ENCODE assay signal across 23 cellular contexts in the genomic region with DNA sequence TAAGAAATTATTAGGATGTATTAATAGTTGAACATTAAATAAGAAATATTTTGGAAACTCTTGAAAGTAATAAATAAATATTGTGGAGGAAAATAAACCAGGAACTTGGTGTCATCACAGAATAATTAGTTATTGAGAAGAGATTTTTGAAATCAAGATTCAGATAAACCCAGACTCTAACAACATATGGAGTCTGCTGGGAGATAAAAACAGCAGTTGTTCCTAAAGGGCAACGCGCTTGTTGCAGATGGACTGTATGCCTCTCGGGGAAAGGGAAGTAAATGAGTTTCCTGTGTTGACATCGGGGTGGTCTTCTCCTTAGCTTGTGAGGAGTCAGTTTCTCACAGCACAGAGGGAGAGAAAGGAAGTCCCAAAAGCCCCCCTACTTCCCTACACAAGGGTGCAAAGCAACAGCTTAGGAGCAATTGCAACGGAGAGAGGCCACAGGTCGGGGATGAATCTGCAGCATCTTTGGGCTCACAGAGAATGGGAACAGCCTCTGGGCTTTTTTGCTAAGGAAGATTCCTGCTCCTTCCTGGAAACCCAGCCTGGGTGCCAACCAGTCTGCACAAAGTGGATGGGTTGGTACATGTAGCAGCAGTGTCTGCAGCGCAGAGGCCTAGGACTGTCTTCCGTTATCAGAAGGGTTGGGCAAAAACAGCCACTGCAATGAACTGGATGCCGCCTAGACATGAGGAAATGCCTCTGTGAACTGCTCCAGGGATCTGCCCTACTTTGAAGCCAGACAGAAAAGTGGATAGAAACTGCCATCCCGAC.
DNase-seq lines count a peak whose midpoint lies in the region; ATAC-seq and TF ChIP-seq lines count a peak whose summit lies in the region.
"Had no signal": no experiment of that assay in that cellular context is flagged by ENCODE, and none has a peak within 500 bp of the region (broad histone marks: within the 10 kb centered on the region; RNA-seq: fewer than 3 reads in every experiment).

No MANE protein-coding gene starts in this region.

- H3K4me1 ChIP-seq in SJCRH30 (peaks cover 15% of the 10 kb centered on the region; the same call in 1 of the 2 replicates), smooth muscle cell (ENCODE audit: low read depth) (no peaks in the 10 kb centered on the region)
- H3K4me1 ChIP-seq: heart right ventricle, Peyer's patch, psoas muscle had no signal

- no peaks in the 10 kb centered on the region for H3K9me3 ChIP-seq in SJCRH30 (replicated peaks)
- no peaks in the 10 kb centered on the region for H3K9me3 ChIP-seq in smooth muscle cell (replicated peaks; ENCODE audit: low read depth)
- H3K9me3 ChIP-seq: heart right ventricle, Peyer's patch, psoas muscle had no signal

- H3K36me3 ChIP-seq in SJCRH30 (no peaks in the 10 kb centered on the region), smooth muscle cell (ENCODE audit: low read depth) (no peaks in the 10 kb centered on the region)
- H3K36me3 ChIP-seq: heart right ventricle, Peyer's patch had no signal

- TF ChIP-seq CTCF in epithelial cell of esophagus (IDR thresholded peaks at IDR 0.05; ENCODE audit: insufficient read depth, low read depth, low read length, missing control alignments): no peak
- TF ChIP-seq CTCF in smooth muscle cell (IDR thresholded peaks at IDR 0.05; ENCODE audit: borderline replicate concordance, insufficient read depth, poor library complexity, severe bottlenecking): no peak

- DNase-seq in Kasumi-1 (lab: John Stamatoyannopoulos, UW) (peak; percentile 85 to 88), SJCRH30 (peak; percentile 18 to 42), epithelial cell of esophagus (ENCODE audit: low read depth) (peak; percentile 59), smooth muscle cell (lab: John Stamatoyannopoulos, UW; ENCODE audit: unreplicated experiment) (no peak), T-helper 1 cell (no peak)
- DNase-seq: activated CD4-positive, alpha-beta memory T cell treated with anti-CD3 and anti-CD28 coated beads for 36 hours; activated CD4-positive, CD25-positive, alpha-beta regulatory T cell treated with anti-CD3 and anti-CD28 coated beads, Interleukin-2, amount 50 U/mL, for 72 hours; activated CD8-positive, alpha-beta memory T cell treated with anti-CD3 and anti-CD28 coated beads, Interleukin-2, amount 50 U/mL, for 48 hours; cortex of kidney; effector memory CD8-positive, alpha-beta T cell; foreskin fibroblast; heart right ventricle; left cardiac atrium; NCI-H1092; NCI-H2081; Peyer's patch; psoas muscle; SHP77 treated with DMSO at 0.1 percent for 48 hours; stimulated activated naive CD4-positive, alpha-beta T cell treated with Interleukin-2 at 50 U/mL for 16 hours; T-cell had no signal

- H3K27me3 ChIP-seq in SJCRH30 (no peaks in the 10 kb centered on the region), smooth muscle cell (ENCODE audit: low read depth) (no peaks in the 10 kb centered on the region)
- H3K27me3 ChIP-seq: heart right ventricle, Peyer's patch had no signal

- no peaks in the 10 kb centered on the region for H4K20me1 ChIP-seq in smooth muscle cell (ENCODE audit: low read depth)

- WGBS in smooth muscle cell (ENCODE audit: low lambda C conversion rate): 57% methylated on average over 10 of the region's 10 CpGs

- H3K27ac ChIP-seq in SJCRH30: peak overlapping the region; percentile 45
- H3K27ac ChIP-seq in smooth muscle cell (ENCODE audit: low read depth): no peak overlapping the region
- H3K27ac ChIP-seq: heart right ventricle, Peyer's patch, psoas muscle had no signal

- no peak overlapping the region for H3K4me2 ChIP-seq in smooth muscle cell

- no peak overlapping the region for H3K9ac ChIP-seq in smooth muscle cell (ENCODE audit: low read depth)

- peak overlapping the region; percentile 82 for H2AFZ ChIP-seq in smooth muscle cell (ENCODE audit: low read depth)

- H3K79me2 ChIP-seq in smooth muscle cell (ENCODE audit: low read depth): no peaks in the 10 kb centered on the region

- H3K4me3 ChIP-seq in SJCRH30 (peak overlapping the region; percentile 12; the same call in 1 of the 2 replicates), epithelial cell of esophagus (ENCODE audit: low read length) (no peak overlapping the region), smooth muscle cell (no peak overlapping the region)
- H3K4me3 ChIP-seq: heart right ventricle, Peyer's patch, psoas muscle had no signal

- no peaks in the 10 kb centered on the region for H3F3A ChIP-seq in smooth muscle cell (ENCODE audit: low read depth)

- no peak for ATAC-seq in HG03139 (IDR thresholded peaks at IDR 0.05; ENCODE audit: unreplicated experiment)
- no peak for ATAC-seq in GM18511 (IDR thresholded peaks at IDR 0.05; ENCODE audit: unreplicated experiment)
- ATAC-seq: effector memory CD8-positive, alpha-beta T cell; esophagus mucosa; heart right ventricle; left cardiac atrium; psoas muscle; T-cell had no signal

Comparison
In these comparisons a context has a peak if more than half of its experiments do, and no peak if none do; other contexts are left out.
1. DNase-seq: peak in Kasumi-1 (2 of 2), SJCRH30 (2 of 2) and epithelial cell of esophagus (single experiment); none in smooth muscle cell (single experiment) and T-helper 1 cell (0 of 5).